1 cellular context compared by ENCODE assay signal in genomic region chr10:74076961-74077360, GRCh38.
TF ChIP-seq lines count a peak whose summit lies in the region.

No MANE protein-coding gene starts in this region.

TF ChIP-seq in IMR-90, 13 proteins besides CTCF, POLR2A, EP300 and RAD21:
- TF ChIP-seq FOS (IDR thresholded peaks at IDR 0.05; ENCODE audit: low read depth, low read length), result no peak
- TF ChIP-seq USF2 (IDR thresholded peaks at IDR 0.05; ENCODE audit: low read depth, low read length), result no peak
- no peak for TF ChIP-seq RCOR1 (IDR thresholded peaks at IDR 0.05; ENCODE audit: insufficient replicate concordance, low read length)
- TF ChIP-seq RFX5 (IDR thresholded peaks at IDR 0.05; ENCODE audit: low read depth, low read length), result no peak
- TF ChIP-seq MAZ (IDR thresholded peaks at IDR 0.05; ENCODE audit: borderline replicate concordance, low read depth, low read length), result no peak
